Comparison of ENCODE assay signal across 25 cellular contexts in genomic region chr1:57302812-57303607, GRCh38.
"Had no signal": no experiment of that assay in that cellular context is flagged by ENCODE, and none has a peak within 500 bp of the region (broad histone marks: within the 10 kb centered on the region; RNA-seq: fewer than 3 reads in every experiment).

No MANE protein-coding gene starts in this region.

- ATAC-seq: foreskin keratinocyte; lower lobe of right lung; natural killer cell treated with Interleukin-12 subunit alpha and Interleukin-12 subunit beta and Interleukin-15 and Interleukin-18, amount 100 ng/mL, for 72 hours; pancreas; sciatic nerve; stimulated activated naive B cell treated with anti-CD40 and anti-IgM and Interleukin-4, amounts not matched to agents 10 μg/mL and 1 μg/mL and 100 μg/mL, for 72 hours; stimulated activated naive CD8-positive, alpha-beta T cell treated with anti-CD3 and anti-CD28 coated beads, Interleukin-15, amount 100 ng/mL, for 72 hours had no signal

- H3K4me3 Mint-ChIP-seq: endodermal cell; memory B cell; natural killer cell treated with Interleukin-12 subunit alpha and Interleukin-12 subunit beta and Interleukin-15 and Interleukin-18, amount 100 ng/mL, for 72 hours; stimulated activated naive B cell treated with anti-CD40 and anti-IgM and Interleukin-4, amounts not matched to agents 10 μg/mL and 1 μg/mL and 100 μg/mL, for 72 hours; stimulated activated naive CD8-positive, alpha-beta T cell treated with anti-CD3 and anti-CD28 coated beads, Interleukin-15, amount 100 ng/mL, for 72 hours had no signal

- H3K27ac ChIP-seq: coronary artery, foreskin keratinocyte, left ventricle myocardium inferior, lower lobe of right lung, pancreas, spleen, thoracic aorta, transverse colon had no signal

- H3K36me3 Mint-ChIP-seq: memory B cell; natural killer cell treated with Interleukin-12 subunit alpha and Interleukin-12 subunit beta and Interleukin-15 and Interleukin-18, amount 100 ng/mL, for 72 hours; stimulated activated naive B cell treated with anti-CD40 and anti-IgM and Interleukin-4, amounts not matched to agents 10 μg/mL and 1 μg/mL and 100 μg/mL, for 72 hours had no signal

- H3K4me3 ChIP-seq: coronary artery, left ventricle myocardium inferior, lower lobe of right lung, pancreas, spleen, thoracic aorta, transverse colon had no signal

- H3K9me3 Mint-ChIP-seq: endodermal cell had no signal

- H3K9me3 ChIP-seq: left ventricle myocardium inferior, lower lobe of right lung, pancreas, spleen, thoracic aorta, transverse colon had no signal

- H3K36me3 ChIP-seq: left ventricle myocardium inferior, lower lobe of right lung, pancreas, spleen, thoracic aorta, transverse colon had no signal

- H3K27ac Mint-ChIP-seq: endodermal cell; memory B cell; natural killer cell treated with Interleukin-12 subunit alpha and Interleukin-12 subunit beta and Interleukin-15 and Interleukin-18, amount 100 ng/mL, for 72 hours; progenitor cell of endocrine pancreas; stimulated activated naive B cell treated with anti-CD40 and anti-IgM and Interleukin-4, amounts not matched to agents 10 μg/mL and 1 μg/mL and 100 μg/mL, for 72 hours; stimulated activated naive CD8-positive, alpha-beta T cell treated with anti-CD3 and anti-CD28 coated beads, Interleukin-15, amount 100 ng/mL, for 72 hours had no signal

- DNase-seq: effector CD4-positive, alpha-beta T cell; endodermal cell; erythroblast; foreskin keratinocyte; head of caudate nucleus; hippocampal formation; left ventricle myocardium inferior; lower lobe of right lung; midbrain; occipital lobe; pancreas; spleen; stimulated activated CD4-positive, alpha-beta T cell treated with anti-CD3 and anti-CD28 coated beads, Interleukin-15, amount 100 ng/mL, for 24 hours; stimulated activated CD4-positive, alpha-beta T cell treated with anti-CD3 and anti-CD28 coated beads, Interleukin-1b, Interleukin-23, amount 100 ng/mL, for 48 hours; stimulated activated CD4-positive, alpha-beta T cell treated with anti-CD3 and anti-CD28 coated beads, Interleukin-4, amount 100 ng/mL, for 24 hours; stimulated activated naive B cell treated with anti-CD40 and anti-IgM and Interleukin-4, amounts not matched to agents 10 μg/mL and 1 μg/mL and 100 μg/mL, for 72 hours; stimulated activated naive CD8-positive, alpha-beta T cell treated with anti-CD3 and anti-CD28 coated beads, Interleukin-15, amount 100 ng/mL, for 72 hours; substantia nigra; transverse colon had no signal

- H3K27me3 Mint-ChIP-seq: stimulated activated naive CD8-positive, alpha-beta T cell treated with anti-CD3 and anti-CD28 coated beads, Interleukin-15, amount 100 ng/mL, for 72 hours had no signal

- H3K4me1 ChIP-seq: foreskin keratinocyte, left ventricle myocardium inferior, lower lobe of right lung, pancreas, spleen, transverse colon had no signal

- H3K27me3 ChIP-seq: pancreas, transverse colon had no signal
